Comparison of ENCODE assay signal across 8 cellular contexts in genomic region chr1:63575340-63575826, GRCh38. TPM values are rescaled to one million over a fixed set of nuclear protein-coding genes. Genes with fewer than 3 reads are reported as not detected.
DNase-seq lines count a peak whose midpoint lies in the region; ATAC-seq and TF ChIP-seq lines count a peak whose summit lies in the region.

No MANE protein-coding gene starts in this region.

- H3K4me1 ChIP-seq in MM.1S (ENCODE audit: low read length), result no peaks in the 10 kb centered on the region
- H3K4me1 ChIP-seq in breast epithelium, result no peaks in the 10 kb centered on the region
- peaks cover 0 to 2% of the 10 kb centered on the region in 2 donors for H3K4me1 ChIP-seq in lung (ENCODE audit: control insufficient read depth in 2 of 2, insufficient read depth in 2 of 2, low read length in 2 of 2)

- no peaks in the 10 kb centered on the region for H3K27me3 ChIP-seq in MM.1S (replicated peaks; ENCODE audit: insufficient read depth, low read length)
- no peaks in the 10 kb centered on the region for H3K27me3 ChIP-seq in breast epithelium
- no peaks in the 10 kb centered on the region for H3K27me3 ChIP-seq in lung (ENCODE audit: control insufficient read depth, insufficient read depth)

- intact Hi-C loops in breast epithelium (cut with DNase I; ENCODE audit: low total_unique reads), result no loop called here

- 79 to 83% methylated on average over 4 of the region's 4 CpGs for WGBS in lung, 2 donors

- no peak overlapping the region for H2AFZ ChIP-seq in MM.1S (ENCODE audit: low read length)

- TF ChIP-seq CTCF in MM.1S (IDR thresholded peaks at IDR 0.05; ENCODE audit: low read length), result peak; percentile 52
- TF ChIP-seq CTCF in breast epithelium (IDR thresholded peaks at IDR 0.05), result peak; percentile 63 to 80 (median 79)
- peak; percentile 44 for TF ChIP-seq CTCF in lung (IDR thresholded peaks at IDR 0.05; ENCODE audit: control extremely low read depth, extremely low read depth)

- ATAC-seq in lung (ENCODE audit: insufficient read depth, low FRiP score), result no peak
- ATAC-seq in GM21619 (IDR thresholded peaks at IDR 0.05; ENCODE audit: unreplicated experiment), result no peak
- ATAC-seq in HG03469 (IDR thresholded peaks at IDR 0.05; ENCODE audit: unreplicated experiment), result no peak

- TF ChIP-seq POLR2A in breast epithelium (IDR thresholded peaks at IDR 0.05), result no peak

- no peak overlapping the region for H3K27ac ChIP-seq in MM.1S (ENCODE audit: low read length)
- no peak overlapping the region for H3K27ac ChIP-seq in breast epithelium
- H3K27ac ChIP-seq in lung (ENCODE audit: low read depth in 1 of 2, low read length in 1 of 2), result no peak overlapping the region

- H3K9ac ChIP-seq in MM.1S (ENCODE audit: low read length), result no peak overlapping the region

- H3K36me3 ChIP-seq in MM.1S (replicated peaks; ENCODE audit: insufficient read depth, low read length) (no peaks in the 10 kb centered on the region), breast epithelium (no peaks in the 10 kb centered on the region), lung (ENCODE audit: control insufficient read depth in 2 of 2, insufficient read depth in 2 of 2, low read length in 2 of 2) (no peaks in the 10 kb centered on the region)

- H3K79me2 ChIP-seq in MM.1S (ENCODE audit: low read length), result no peaks in the 10 kb centered on the region

- DNase-seq in NCI-H345 (lab: John Stamatoyannopoulos, UW), result peak; percentile 19
- DNase-seq in NCI-H345 treated with DMSO at 0.1 percent for 48 hours (lab: John Stamatoyannopoulos, UW; ENCODE audit: unreplicated experiment), result no peak
- peak; percentile 30 for DNase-seq in MM.1S
- no peak for DNase-seq in breast epithelium (ENCODE audit: low spot score in 2 of 2)
- DNase-seq in lung (ENCODE audit: low spot score), result no peak
- DNase-seq in COR-L47 (lab: John Stamatoyannopoulos, UW), result no peak

- H3K4me3 ChIP-seq in MM.1S (ENCODE audit: low read length), result no peak overlapping the region
- no peak overlapping the region for H3K4me3 ChIP-seq in breast epithelium
- H3K4me3 ChIP-seq in lung, result no peak overlapping the region

- H3F3A ChIP-seq in MM.1S (ENCODE audit: insufficient read depth, low read length), result no peaks in the 10 kb centered on the region

- H4K20me1 ChIP-seq in MM.1S (ENCODE audit: insufficient read depth, low read length), result no peaks in the 10 kb centered on the region

- no peaks in the 10 kb centered on the region for H3K9me2 ChIP-seq in MM.1S (replicated peaks; ENCODE audit: insufficient read depth, low read length)

- no peak overlapping the region for H3K4me2 ChIP-seq in MM.1S (ENCODE audit: low read depth, low read length)

- H3K9me3 ChIP-seq in MM.1S (replicated peaks; ENCODE audit: insufficient read depth, low read length) (no peaks in the 10 kb centered on the region), breast epithelium (no peaks in the 10 kb centered on the region), lung (ENCODE audit: control insufficient read depth in 2 of 2, insufficient read depth in 1 of 2, low read length in 1 of 2) (no peaks in the 10 kb centered on the region)

RNA-seq across cellular contexts. Expression of gene PGM1, which starts 17.8 kb away (rescaled TPM):
- total RNA-seq in breast epithelium (100 to 1,000 TPM in 1 of 3 donors, 10 to 100 TPM in 2; 59.0 to 130 (median 80.1) TPM), lung (10 to 100 TPM; 44.5 to 53.8 TPM)
- 10 to 100 TPM in 1 of 2 donors, 1 to 10 TPM in 1; 9.1 to 25.1 TPM for polyA plus RNA-seq in lung

RNA-seq across cellular contexts. Expression of gene EFCAB7, which starts 52.1 kb away (rescaled TPM):
- total RNA-seq in breast epithelium (10 to 100 TPM in 2 of 3 donors, 1 to 10 TPM in 1; 5.6 to 15.1 (median 12.5) TPM), lung (10 to 100 TPM in 1 of 2 donors, 1 to 10 TPM in 1; 5.6 to 29.0 TPM)
- polyA plus RNA-seq in lung, result 1 to 10 TPM; 3.3 to 5.9 TPM

RNA-seq across cellular contexts. Expression of gene ITGB3BP, which starts 52.4 kb away (rescaled TPM):
- 10 to 100 TPM; 11.7 to 29.3 (median 18.4) TPM for total RNA-seq in breast epithelium
- total RNA-seq in lung, result 10 to 100 TPM; 17.4 to 31.1 TPM
- 10 to 100 TPM in 1 of 2 donors, 1 to 10 TPM in 1; 7.0 to 36.5 TPM for polyA plus RNA-seq in lung

Comparison
In these comparisons a context has a peak if more than half of its experiments do, and no peak if none do; other contexts are left out.
1. DNase-seq: peak in NCI-H345 (single experiment) and MM.1S (single experiment); none in NCI-H345 treated with DMSO at 0.1 percent for 48 hours (single experiment), breast epithelium (0 of 2), lung (single experiment) and COR-L47 (single experiment).
2. Peak in every context shown above with its lines, with median percentiles within 50 percentile points of each other: CTCF ChIP-seq.